Comparison of ENCODE assay signal across 1 cellular context in genomic region chr10:73096452-73097304, GRCh38.
TF ChIP-seq lines count a peak whose summit lies in the region.

Gene P4HA1 (minus strand): TSS chr10:73096866. CDS start chr10:73074883, 21,983 bp downstream.

TF ChIP-seq in HepG2, 621 proteins besides CTCF, POLR2A, EP300 and RAD21 (continued from another document):
- peak; percentile 93 for TF ChIP-seq ZBTB4 (CRISPR knock-in tag; IDR thresholded peaks at IDR 0.05; ENCODE audit: borderline replicate concordance)
- 0 out of 2 replicates have a peak, but pooled peaks have one; percentile 14 for TF ChIP-seq ZFP1 (CRISPR knock-in tag; IDR thresholded peaks at IDR 0.05)
- TF ChIP-seq HOXA9 (CRISPR knock-in tag; IDR thresholded peaks at IDR 0.05; ENCODE audit: borderline replicate concordance), result peak; percentile 61; the same call in 1 of the 2 replicates
- no peak for TF ChIP-seq ZNF101 (CRISPR knock-in tag; IDR thresholded peaks at IDR 0.05; ENCODE audit: borderline replicate concordance, low read depth)
- no peak for TF ChIP-seq MTF2 (CRISPR knock-in tag; IDR thresholded peaks at IDR 0.05; ENCODE audit: borderline replicate concordance)
- peak; percentile 64; the same call in 1 of the 2 replicates for TF ChIP-seq GZF1 (CRISPR knock-in tag; IDR thresholded peaks at IDR 0.05)
- TF ChIP-seq ZNF557 (CRISPR knock-in tag; IDR thresholded peaks at IDR 0.05), result peak; percentile 18; the same call in 1 of the 2 replicates
- peak; percentile 78; the same call in 1 of the 2 replicates for TF ChIP-seq ZFP82 (CRISPR knock-in tag; IDR thresholded peaks at IDR 0.05; ENCODE audit: borderline replicate concordance)
- peak; percentile 68 for TF ChIP-seq PHF5A (CRISPR knock-in tag; IDR thresholded peaks at IDR 0.05; ENCODE audit: low read depth, unreplicated experiment)
- peak; percentile 39; the same call in 1 of the 2 replicates for TF ChIP-seq HNF4A (CRISPR knock-in tag; IDR thresholded peaks at IDR 0.05)
- TF ChIP-seq MIER3 (CRISPR knock-in tag; IDR thresholded peaks at IDR 0.05; ENCODE audit: borderline replicate concordance), result peak; percentile 76
- TF ChIP-seq IKZF4 (CRISPR knock-in tag; IDR thresholded peaks at IDR 0.05; ENCODE audit: borderline replicate concordance, low read depth, not compliant biosample characterization), result no peak
- 0 out of 2 replicates have a peak, but pooled peaks have one; percentile 52 for TF ChIP-seq ZNF20 (CRISPR knock-in tag; IDR thresholded peaks at IDR 0.05)
- TF ChIP-seq IKZF1 (IDR thresholded peaks at IDR 0.05), result no peak
- TF ChIP-seq SUZ12 (IDR thresholded peaks at IDR 0.05; ENCODE audit: low read depth, low read length), result no peak
- peak; percentile 71; the same call in 1 of the 2 replicates for TF ChIP-seq RCOR2 (CRISPR knock-in tag; IDR thresholded peaks at IDR 0.05)
- TF ChIP-seq NFE2 (CRISPR knock-in tag; IDR thresholded peaks at IDR 0.05), result no peak
- peak; percentile 95 for TF ChIP-seq ZNF275 (CRISPR knock-in tag; IDR thresholded peaks at IDR 0.05; ENCODE audit: borderline replicate concordance)
- peak; percentile 82; the same call in 1 of the 2 replicates for TF ChIP-seq SMAD1 (CRISPR knock-in tag; IDR thresholded peaks at IDR 0.05; ENCODE audit: borderline replicate concordance, low read depth)
- TF ChIP-seq ZNF333 (CRISPR knock-in tag; IDR thresholded peaks at IDR 0.05; ENCODE audit: borderline replicate concordance), result peak; percentile 88
- TF ChIP-seq TEAD2 (CRISPR knock-in tag; IDR thresholded peaks at IDR 0.05), result no peak
- no peak for TF ChIP-seq ZNF83 (CRISPR knock-in tag; IDR thresholded peaks at IDR 0.05; ENCODE audit: borderline replicate concordance)
- no peak for TF ChIP-seq RFX5 (IDR thresholded peaks at IDR 0.05; ENCODE audit: low read depth, low read length)
- TF ChIP-seq CREBL2 (CRISPR knock-in tag; IDR thresholded peaks at IDR 0.05; ENCODE audit: borderline replicate concordance), result no peak
- TF ChIP-seq HDAC1 (CRISPR knock-in tag; IDR thresholded peaks at IDR 0.05), result peak; percentile 90
- TF ChIP-seq ZNF75D (CRISPR knock-in tag; IDR thresholded peaks at IDR 0.05; ENCODE audit: borderline replicate concordance), result no peak
- peak; percentile 2; the same call in 1 of the 2 replicates for TF ChIP-seq CREB1 (IDR thresholded peaks at IDR 0.05)
- TF ChIP-seq CREB1 (CRISPR knock-in tag; IDR thresholded peaks at IDR 0.05), result peak; percentile 54
- peak in 1 of 2 experiments; percentile 81; a peak in 2 of 4 replicates for TF ChIP-seq REST (IDR thresholded peaks at IDR 0.05; ENCODE audit: borderline replicate concordance in 1 of 2, low read depth in 1 of 2, low read length in 2 of 2)
- peak; percentile 81; the same call in 1 of the 2 replicates for TF ChIP-seq ZBTB26 (CRISPR knock-in tag; IDR thresholded peaks at IDR 0.05; ENCODE audit: borderline replicate concordance)
- TF ChIP-seq ZNF34 (CRISPR knock-in tag; IDR thresholded peaks at IDR 0.05; ENCODE audit: borderline replicate concordance), result peak; percentile 74; the same call in 1 of the 2 replicates
- peak; percentile 68 for TF ChIP-seq ZFP36L1 (CRISPR knock-in tag; IDR thresholded peaks at IDR 0.05)
- TF ChIP-seq ATF7-NPFF (CRISPR knock-in tag; IDR thresholded peaks at IDR 0.05; ENCODE audit: low read depth), result peak; percentile 91
- no peak for TF ChIP-seq NBN (conservative IDR thresholded peaks at IDR 0.05)
- TF ChIP-seq RFX3 (CRISPR knock-in tag; IDR thresholded peaks at IDR 0.05), result peak; percentile 88
- no peak; the same call in 1 of the 2 replicates for TF ChIP-seq ZC3H4 (CRISPR knock-in tag; IDR thresholded peaks at IDR 0.05; ENCODE audit: borderline replicate concordance)
- TF ChIP-seq TOE1 (CRISPR knock-in tag; IDR thresholded peaks at IDR 0.05), result no peak; the same call in 1 of the 2 replicates
- TF ChIP-seq MIXL1 (CRISPR knock-in tag; IDR thresholded peaks at IDR 0.05), result peak; percentile 31; the same call in 1 of the 2 replicates
- peak; percentile 77 for TF ChIP-seq FOXP4 (CRISPR knock-in tag; IDR thresholded peaks at IDR 0.05)
- no peak for TF ChIP-seq THYN1 (CRISPR knock-in tag; IDR thresholded peaks at IDR 0.05; ENCODE audit: borderline replicate concordance, low read depth)
